ENCODE assay signal across 33 cellular contexts in genomic region chr6:20331042-20331441, GRCh38.
"Had no signal": no experiment of that assay in that cellular context is flagged by ENCODE, and none has a peak within 500 bp of the region (broad histone marks: within the 10 kb centered on the region; RNA-seq: fewer than 3 reads in every experiment).

No MANE protein-coding gene starts in this region.

- H3K4me3 ChIP-seq: adrenal gland, body of pancreas, breast epithelium had no signal

- H3K9me3 ChIP-seq: adrenal gland, body of pancreas, breast epithelium had no signal

- H3K36me3 ChIP-seq: adrenal gland, brain microvascular endothelial cell, breast epithelium had no signal

- H3K4me1 ChIP-seq: body of pancreas, breast epithelium had no signal

- H3K27me3 ChIP-seq: adrenal gland, body of pancreas, brain microvascular endothelial cell, breast epithelium had no signal

- H3K27ac ChIP-seq: adrenal gland, body of pancreas, brain microvascular endothelial cell, breast epithelium, VCaP had no signal

- DNase-seq: activated B cell treated with CpG ODN at 0.5 μM for 24 hours; activated CD4-positive, alpha-beta memory T cell treated with anti-CD3 and anti-CD28 coated beads for 36 hours; activated CD4-positive, alpha-beta T cell treated with anti-CD3 and anti-CD28 coated beads for 4 hours; activated CD4-positive, alpha-beta T cell treated with anti-CD3 and anti-CD28 coated beads, Interleukin-2, amount 10 ng/mL, durations not matched to agents 24 days and 14 days; activated CD4-positive, alpha-beta T cell treated with anti-CD3 and anti-CD28 coated beads, Interleukin-2, amount 50 U/mL, for 1 hour; activated CD4-positive, alpha-beta T cell treated with anti-CD3 and anti-CD28 coated beads, Interleukin-2, amount 50 U/mL, for 4 hours; activated CD4-positive, CD25-positive, alpha-beta regulatory T cell treated with anti-CD3 and anti-CD28 coated beads, Interleukin-2, amount 50 U/mL, for 72 hours; activated CD8-positive, alpha-beta memory T cell treated with anti-CD3 and anti-CD28 coated beads, Interleukin-2, amount 50 U/mL, for 4 hours; activated CD8-positive, alpha-beta T cell treated with anti-CD3 and anti-CD28 coated beads for 36 hours; activated effector memory CD4-positive, alpha-beta T cell treated with anti-CD3 and anti-CD28 coated beads, Interleukin-2, amount 50 U/mL, for 16 hours; activated gamma-delta T cell treated with Interleukin-2 at 50 U/mL for 16 hours; activated naive CD4-positive, alpha-beta T cell; activated naive CD4-positive, alpha-beta T cell treated with anti-CD3 and anti-CD28 coated beads for 36 hours; activated naive CD4-positive, alpha-beta T cell treated with anti-CD3 and anti-CD28 coated beads, Interleukin-2, amount 50 U/mL, for 16 hours; activated naive CD8-positive, alpha-beta T cell treated with anti-CD3 and anti-CD28 coated beads for 36 hours; activated T-cell treated with anti-CD3 and anti-CD28 coated beads for 4 hours; activated T-cell treated with anti-CD3 and anti-CD28 coated beads, Interleukin-2, amount 50 U/mL, for 1 hour; activated T-cell treated with anti-CD3 and anti-CD28 coated beads, Interleukin-2, amount 50 U/mL, for 4 hours; activated T-cell treated with anti-CD3 and anti-CD28 coated beads, Interleukin-2, amount 50 U/mL, for 72 hours; adrenal gland; amniotic stem cell; aorta; body of pancreas; brain microvascular endothelial cell; central memory CD4-positive, alpha-beta T cell; T-helper 2 cell; T-helper 9 cell had no signal

- FAIRE-seq: astrocyte, TTC549 had no signal

- ATAC-seq: activated CD8-positive, alpha-beta T cell treated with anti-CD3 and anti-CD28 coated beads for 36 hours; activated naive CD4-positive, alpha-beta T cell treated with anti-CD3 and anti-CD28 coated beads, Interleukin-2, amount 50 U/mL, for 72 hours; activated T-cell treated with anti-CD3 and anti-CD28 coated beads, Interleukin-2, amount 50 U/mL, for 4 hours; activated T-cell treated with anti-CD3 and anti-CD28 coated beads, Interleukin-2, amount 50 U/mL, for 72 hours; activated T-helper 17 cell treated with anti-CD3 and anti-CD28 coated beads, Interleukin-2, amount 50 U/mL, for 72 hours; body of pancreas had no signal
